1 cellular context compared by ENCODE assay signal in the genomic region with DNA sequence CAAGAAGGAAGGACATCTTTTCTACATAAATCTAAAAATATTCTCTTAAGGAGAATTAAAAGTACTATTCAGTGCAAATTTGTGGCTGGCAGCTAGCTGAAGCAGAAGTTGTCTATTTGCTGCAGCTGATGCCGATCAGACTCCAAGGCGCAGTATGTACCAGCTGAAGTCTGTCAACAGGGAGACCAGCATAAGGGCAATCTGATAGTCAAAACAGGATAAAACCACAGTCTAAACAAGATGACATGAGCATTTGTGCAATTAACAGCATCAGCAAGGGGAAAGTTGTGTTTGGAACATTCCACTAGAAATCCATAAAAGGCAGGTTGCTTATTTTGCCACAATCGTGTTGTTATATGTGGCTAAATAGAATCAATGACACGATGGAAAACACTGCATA.
TF ChIP-seq lines count a peak whose summit lies in the region.

No MANE protein-coding gene starts in this region.

TF ChIP-seq in SK-N-SH treated with all-trans-retinoic acid at 6 μM for 48 hours, 23 proteins besides CTCF, POLR2A, EP300 and RAD21 (continued from another document):
- no peak for TF ChIP-seq POU6F1 (CRISPR knock-in tag; IDR thresholded peaks at IDR 0.05; ENCODE audit: borderline replicate concordance, low read depth)
- TF ChIP-seq, protein P1, sequence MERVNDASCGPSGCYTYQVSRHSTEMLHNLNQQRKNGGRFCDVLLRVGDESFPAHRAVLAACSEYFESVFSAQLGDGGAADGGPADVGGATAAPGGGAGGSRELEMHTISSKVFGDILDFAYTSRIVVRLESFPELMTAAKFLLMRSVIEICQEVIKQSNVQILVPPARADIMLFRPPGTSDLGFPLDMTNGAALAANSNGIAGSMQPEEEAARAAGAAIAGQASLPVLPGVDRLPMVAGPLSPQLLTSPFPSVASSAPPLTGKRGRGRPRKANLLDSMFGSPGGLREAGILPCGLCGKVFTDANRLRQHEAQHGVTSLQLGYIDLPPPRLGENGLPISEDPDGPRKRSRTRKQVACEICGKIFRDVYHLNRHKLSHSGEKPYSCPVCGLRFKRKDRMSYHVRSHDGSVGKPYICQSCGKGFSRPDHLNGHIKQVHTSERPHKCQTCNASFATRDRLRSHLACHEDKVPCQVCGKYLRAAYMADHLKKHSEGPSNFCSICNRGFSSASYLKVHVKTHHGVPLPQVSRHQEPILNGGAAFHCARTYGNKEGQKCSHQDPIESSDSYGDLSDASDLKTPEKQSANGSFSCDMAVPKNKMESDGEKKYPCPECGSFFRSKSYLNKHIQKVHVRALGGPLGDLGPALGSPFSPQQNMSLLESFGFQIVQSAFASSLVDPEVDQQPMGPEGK (CRISPR knock-in tag; IDR thresholded peaks at IDR 0.05; ENCODE audit: borderline replicate concordance) = no peak
- no peak for TF ChIP-seq ZNF8 (CRISPR knock-in tag; IDR thresholded peaks at IDR 0.05)
- TF ChIP-seq ISL1 (CRISPR knock-in tag; IDR thresholded peaks at IDR 0.05) = no peak
- TF ChIP-seq CSRNP3 (CRISPR knock-in tag; IDR thresholded peaks at IDR 0.05) = no peak
- TF ChIP-seq ARNTL (CRISPR knock-in tag; IDR thresholded peaks at IDR 0.05; ENCODE audit: borderline replicate concordance, low read depth) = no peak
- TF ChIP-seq SNAI2 (CRISPR knock-in tag; IDR thresholded peaks at IDR 0.05) = no peak
- TF ChIP-seq ZNF70 (CRISPR knock-in tag; IDR thresholded peaks at IDR 0.05) = no peak
- no peak for TF ChIP-seq TCF4 (CRISPR knock-in tag; IDR thresholded peaks at IDR 0.05; ENCODE audit: borderline replicate concordance)
- no peak for TF ChIP-seq CSDC2 (CRISPR knock-in tag; IDR thresholded peaks at IDR 0.05)
TF ChIP-seq in SK-N-SH treated with all-trans-retinoic acid at 6 μM for 48 hours: peak in this region for 0.
